ENCODE assay signal across 12 cellular contexts in the genomic region with DNA sequence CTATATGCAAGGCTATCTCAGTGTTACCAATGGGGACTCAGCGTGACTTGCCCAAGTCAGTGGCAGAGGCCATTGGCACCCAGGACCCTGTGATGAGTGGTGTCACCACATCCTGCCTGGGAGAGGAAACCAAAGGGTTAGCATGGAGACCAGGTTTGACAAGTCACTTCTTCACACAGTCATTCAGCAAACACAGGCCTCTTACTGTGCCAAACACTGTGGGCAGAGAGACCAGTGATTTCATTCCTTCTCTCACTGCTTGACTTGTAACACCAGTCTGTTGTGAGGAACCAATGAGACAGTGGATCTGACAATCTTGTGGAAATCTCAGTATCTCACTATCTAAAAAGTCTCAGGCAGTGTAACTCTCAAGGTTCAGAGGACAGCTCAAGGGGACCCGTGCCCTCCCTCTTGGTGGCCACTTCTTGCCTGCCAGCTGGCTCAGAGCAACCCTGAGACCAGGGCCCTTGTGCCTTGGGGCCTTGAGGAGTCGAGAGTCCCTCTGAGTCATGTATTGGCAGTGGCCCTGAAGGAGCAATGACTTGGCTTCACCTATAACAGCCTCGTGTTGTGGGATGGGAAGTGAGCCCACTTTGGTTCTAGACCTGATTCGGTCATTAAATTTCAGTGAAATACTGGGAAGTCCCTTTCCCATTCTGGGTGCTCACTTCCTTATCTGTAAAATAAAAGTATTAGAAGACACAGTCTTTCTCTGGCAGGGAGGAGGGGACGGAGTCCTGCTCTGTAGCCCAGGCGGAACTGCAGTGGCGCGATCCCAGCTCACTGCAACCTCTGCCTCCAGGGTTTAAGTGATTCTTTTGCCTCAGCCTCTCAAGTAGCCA. TPM values are rescaled to one million over a fixed set of nuclear protein-coding genes. Genes with fewer than 3 reads are reported as not detected.
DNase-seq lines count a peak whose midpoint lies in the region; ATAC-seq and TF ChIP-seq lines count a peak whose summit lies in the region.
"Had no signal": no experiment of that assay in that cellular context is flagged by ENCODE, and none has a peak within 500 bp of the region (broad histone marks: within the 10 kb centered on the region; RNA-seq: fewer than 3 reads in every experiment).

No MANE protein-coding gene starts in this region.

- H3K36me3 ChIP-seq in breast epithelium: no peaks in the 10 kb centered on the region
- H3K36me3 ChIP-seq in thyroid gland: no peaks in the 10 kb centered on the region
- H3K36me3 ChIP-seq: heart left ventricle had no signal

- H3K27ac Mint-ChIP-seq in activated naive CD8-positive, alpha-beta T cell treated with anti-CD3 and anti-CD28 coated beads, Interleukin-2, amount 50 U/mL, for 24 hours: peak overlapping the region; percentile 42
- H3K27ac Mint-ChIP-seq in activated naive CD8-positive, alpha-beta T cell treated with anti-CD3 and anti-CD28 coated beads for 36 hours: no peak overlapping the region
- no peak overlapping the region for H3K27ac Mint-ChIP-seq in nephron progenitor cell
- H3K27ac Mint-ChIP-seq: CD4-positive, CD25-positive, alpha-beta regulatory T cell; IgD-negative memory B cell had no signal

- no peaks in the 10 kb centered on the region for H3K9me3 Mint-ChIP-seq in activated naive CD8-positive, alpha-beta T cell treated with anti-CD3 and anti-CD28 coated beads, Interleukin-2, amount 50 U/mL, for 24 hours
- no peaks in the 10 kb centered on the region for H3K9me3 Mint-ChIP-seq in activated naive CD8-positive, alpha-beta T cell treated with anti-CD3 and anti-CD28 coated beads for 36 hours
- H3K9me3 Mint-ChIP-seq in nephron progenitor cell: peaks cover 15% of the 10 kb centered on the region
- H3K9me3 Mint-ChIP-seq: CD4-positive, CD25-positive, alpha-beta regulatory T cell; IgD-negative memory B cell had no signal

- peaks cover 3% of the 10 kb centered on the region for H3K4me1 Mint-ChIP-seq in activated naive CD8-positive, alpha-beta T cell treated with anti-CD3 and anti-CD28 coated beads, Interleukin-2, amount 50 U/mL, for 24 hours
- no peaks in the 10 kb centered on the region for H3K4me1 Mint-ChIP-seq in activated naive CD8-positive, alpha-beta T cell treated with anti-CD3 and anti-CD28 coated beads for 36 hours
- H3K4me1 Mint-ChIP-seq in nephron progenitor cell: peaks cover 7% of the 10 kb centered on the region
- H3K4me1 Mint-ChIP-seq: CD4-positive, CD25-positive, alpha-beta regulatory T cell had no signal

- no peak overlapping the region for H3K4me3 ChIP-seq in breast epithelium
- no peak overlapping the region for H3K4me3 ChIP-seq in thyroid gland (replicated peaks in 1 of 3)
- H3K4me3 ChIP-seq: heart left ventricle had no signal

- H3K4me1 ChIP-seq in breast epithelium (no peaks in the 10 kb centered on the region), thyroid gland (peaks cover 0 to 8% of the 10 kb centered on the region in 2 donors)

- H3K27me3 Mint-ChIP-seq in activated naive CD8-positive, alpha-beta T cell treated with anti-CD3 and anti-CD28 coated beads, Interleukin-2, amount 50 U/mL, for 24 hours: no peaks in the 10 kb centered on the region
- no peaks in the 10 kb centered on the region for H3K27me3 Mint-ChIP-seq in activated naive CD8-positive, alpha-beta T cell treated with anti-CD3 and anti-CD28 coated beads for 36 hours
- H3K27me3 Mint-ChIP-seq in nephron progenitor cell (ENCODE audit: low read depth, poor library complexity): peaks cover 7% of the 10 kb centered on the region

- WGBS in thyroid gland, 2 donors: 56 to 68% methylated on average over 8 to 9 of the region's 9 CpGs

- TF ChIP-seq CTCF in breast epithelium (IDR thresholded peaks at IDR 0.05): no peak
- TF ChIP-seq CTCF in thyroid gland (IDR thresholded peaks at IDR 0.05): no peak
- no peak for TF ChIP-seq CTCF in nephron progenitor cell (IDR thresholded peaks at IDR 0.05)

- intact Hi-C loops in breast epithelium (cut with DNase I; ENCODE audit: low total_unique reads): no loop called here
- intact Hi-C loops in thyroid gland (cut with DNase I): no loop called here

- ATAC-seq in activated naive CD8-positive, alpha-beta T cell treated with anti-CD3 and anti-CD28 coated beads, Interleukin-2, amount 50 U/mL, for 24 hours: peak; percentile 77
- ATAC-seq in HG03064 (IDR thresholded peaks at IDR 0.05; ENCODE audit: low read depth, unreplicated experiment): peak; percentile 54

- no peaks in the 10 kb centered on the region for H3K27me3 ChIP-seq in breast epithelium
- no peaks in the 10 kb centered on the region for H3K27me3 ChIP-seq in thyroid gland
- H3K27me3 ChIP-seq: heart left ventricle had no signal

- H3K4me3 Mint-ChIP-seq in activated naive CD8-positive, alpha-beta T cell treated with anti-CD3 and anti-CD28 coated beads, Interleukin-2, amount 50 U/mL, for 24 hours: no peak overlapping the region
- no peak overlapping the region for H3K4me3 Mint-ChIP-seq in activated naive CD8-positive, alpha-beta T cell treated with anti-CD3 and anti-CD28 coated beads for 36 hours
- no peak overlapping the region for H3K4me3 Mint-ChIP-seq in nephron progenitor cell
- H3K4me3 Mint-ChIP-seq: CD4-positive, CD25-positive, alpha-beta regulatory T cell; IgD-negative memory B cell had no signal

- no peak for TF ChIP-seq POLR2A in breast epithelium (IDR thresholded peaks at IDR 0.05)
- no peak for TF ChIP-seq POLR2A in thyroid gland (IDR thresholded peaks at IDR 0.05)

- no peak for DNase-seq in activated naive CD8-positive, alpha-beta T cell treated with anti-CD3 and anti-CD28 coated beads, Interleukin-2, amount 50 U/mL, for 24 hours
- DNase-seq in activated naive CD8-positive, alpha-beta T cell treated with anti-CD3 and anti-CD28 coated beads for 36 hours: no peak
- peak in 1 of 2 donors; percentile 66 for DNase-seq in breast epithelium (ENCODE audit: low spot score in 2 of 2)
- peak; percentile 83 to 87 for DNase-seq in thyroid gland
- DNase-seq in UCSD-AML1 (lab: John Stamatoyannopoulos, UW; ENCODE audit: unreplicated experiment): no peak
- no peak for DNase-seq in NCI-H2171 (lab: John Stamatoyannopoulos, UW)
- DNase-seq in nephron progenitor cell: no peak
- DNase-seq: activated CD4-positive, CD25-positive, alpha-beta regulatory T cell; CD4-positive, CD25-positive, alpha-beta regulatory T cell; heart left ventricle had no signal

- H3K9me3 ChIP-seq in breast epithelium (no peaks in the 10 kb centered on the region), thyroid gland (no peaks in the 10 kb centered on the region)
- H3K9me3 ChIP-seq: heart left ventricle had no signal

- H3K27ac ChIP-seq in breast epithelium (peak overlapping the region; percentile 71 to 78), thyroid gland (peak overlapping the region in 1 of 3 donors; percentile 30)
- H3K27ac ChIP-seq: heart left ventricle had no signal

- no peaks in the 10 kb centered on the region for H3K36me3 Mint-ChIP-seq in activated naive CD8-positive, alpha-beta T cell treated with anti-CD3 and anti-CD28 coated beads, Interleukin-2, amount 50 U/mL, for 24 hours (ENCODE audit: low read depth)
- no peaks in the 10 kb centered on the region for H3K36me3 Mint-ChIP-seq in activated naive CD8-positive, alpha-beta T cell treated with anti-CD3 and anti-CD28 coated beads for 36 hours
- H3K36me3 Mint-ChIP-seq in nephron progenitor cell (ENCODE audit: low read depth): no peaks in the 10 kb centered on the region
- H3K36me3 Mint-ChIP-seq: CD4-positive, CD25-positive, alpha-beta regulatory T cell had no signal

RNA-seq across cellular contexts. Expression of gene FABP6, which starts 1.6 kb away (rescaled TPM):
- not detected for total RNA-seq in activated naive CD8-positive, alpha-beta T cell treated with anti-CD3 and anti-CD28 coated beads for 36 hours
- total RNA-seq in breast epithelium: not detected
- total RNA-seq in thyroid gland: not detected
- total RNA-seq: CD4-positive, CD25-positive, alpha-beta regulatory T cell had no signal

Comparison
In these comparisons a context has a peak if more than half of its experiments do, and no peak if none do; other contexts are left out.
1. DNase-seq: peak in thyroid gland (2 of 2); none in activated naive CD8-positive, alpha-beta T cell treated with anti-CD3 and anti-CD28 coated beads, Interleukin-2, amount 50 U/mL, for 24 hours (single experiment), activated naive CD8-positive, alpha-beta T cell treated with anti-CD3 and anti-CD28 coated beads for 36 hours (single experiment), UCSD-AML1 (single experiment), NCI-H2171 (single experiment) and nephron progenitor cell (single experiment).